ENCODE assay signal across 10 cellular contexts in genomic region chr20:25319241-25320034, GRCh38.
DNase-seq lines count a peak whose midpoint lies in the region; ATAC-seq and TF ChIP-seq lines count a peak whose summit lies in the region.
"Had no signal": no experiment of that assay in that cellular context is flagged by ENCODE, and none has a peak within 500 bp of the region (broad histone marks: within the 10 kb centered on the region; RNA-seq: fewer than 3 reads in every experiment).

No MANE protein-coding gene starts in this region.

- H3K27ac ChIP-seq in CD4-positive, alpha-beta T cell (ENCODE audit: low read depth, low read length), result no peak overlapping the region

- CTCF ChIA-PET in activated naive CD4-positive, alpha-beta T cell treated with anti-CD3 and anti-CD28 coated beads for 36 hours (lab: Charles Lee), result interaction anchor here (0.7 kb wide), 1 partner anchor 360 kb away, joined by 3 read pairs; no protein-coding TSS in a partner anchor
- CTCF ChIA-PET in CD4-positive, alpha-beta T cell (lab: Charles Lee), result no interaction called here

- peaks cover 6% of the 10 kb centered on the region for H3K36me3 Mint-ChIP-seq in activated naive CD4-positive, alpha-beta T cell treated with anti-CD3 and anti-CD28 coated beads for 36 hours (ENCODE audit: low read depth)
- peaks cover 37% of the 10 kb centered on the region for H3K36me3 Mint-ChIP-seq in CD4-positive, alpha-beta T cell (ENCODE audit: low read depth)

- ATAC-seq in Right ventricle myocardium superior (ENCODE audit: poor library complexity) (peak; percentile 54), HG03457 (IDR thresholded peaks at IDR 0.05; ENCODE audit: unreplicated experiment) (no peak)
- no peak for ATAC-seq in CD4-positive, alpha-beta T cell (ENCODE audit: poor library complexity)

- DNase-seq in activated naive CD4-positive, alpha-beta T cell treated with anti-CD3 and anti-CD28 coated beads, Interleukin-2, amount 50 U/mL, for 16 hours, result peak; percentile 0
- no peak for DNase-seq in activated naive CD4-positive, alpha-beta T cell treated with anti-CD3 and anti-CD28 coated beads for 36 hours
- DNase-seq in NCI-H146 treated with DMSO at 0.1 percent for 48 hours (lab: John Stamatoyannopoulos, UW; ENCODE audit: unreplicated experiment), result peak; percentile 64
- no peak for DNase-seq in Right ventricle myocardium superior
- DNase-seq in NCI-H1092 treated with DMSO at 0.1 percent for 48 hours (lab: John Stamatoyannopoulos, UW), result no peak
- DNase-seq in CD4-positive, alpha-beta T cell, result no peak
- DNase-seq in NCI-H526 treated with DMSO at 0.1 percent for 48 hours (lab: John Stamatoyannopoulos, UW), result no peak
- DNase-seq: CD4-positive, CD25-positive, alpha-beta regulatory T cell; HFFc6 had no signal

- no peaks in the 10 kb centered on the region for H3K27me3 Mint-ChIP-seq in activated naive CD4-positive, alpha-beta T cell treated with anti-CD3 and anti-CD28 coated beads for 36 hours (ENCODE audit: low read depth)
- H3K27me3 Mint-ChIP-seq in CD4-positive, alpha-beta T cell, result no peaks in the 10 kb centered on the region
- H3K27me3 Mint-ChIP-seq: CD4-positive, CD25-positive, alpha-beta regulatory T cell had no signal

- H3K4me1 Mint-ChIP-seq in activated naive CD4-positive, alpha-beta T cell treated with anti-CD3 and anti-CD28 coated beads for 36 hours (ENCODE audit: low read depth), result no peaks in the 10 kb centered on the region
- H3K4me1 Mint-ChIP-seq in CD4-positive, alpha-beta T cell (ENCODE audit: low read depth), result peaks cover 6% of the 10 kb centered on the region

- POLR2A ChIA-PET in CD4-positive, alpha-beta T cell (lab: Charles Lee), result no interaction called here

- H3K27me3 ChIP-seq in CD4-positive, alpha-beta T cell (ENCODE audit: control insufficient read depth, insufficient read depth, low read length), result no peaks in the 10 kb centered on the region

- H3K9me3 ChIP-seq in CD4-positive, alpha-beta T cell (ENCODE audit: control insufficient read depth, low read length), result no peaks in the 10 kb centered on the region

- intact Hi-C loops in activated naive CD4-positive, alpha-beta T cell treated with anti-CD3 and anti-CD28 coated beads for 36 hours (cut with micrococcal nuclease), result no loop called here
- intact Hi-C loops in Right ventricle myocardium superior (cut with DNase I), result no loop called here
- intact Hi-C loops in CD4-positive, alpha-beta T cell (cut with DNase I, micrococcal nuclease), result loop anchor here in 1 of 2 experiments (2.0 kb wide), 1 partner anchor 31 kb away; no protein-coding TSS in a partner anchor

- no peak overlapping the region for H3K27ac Mint-ChIP-seq in activated naive CD4-positive, alpha-beta T cell treated with anti-CD3 and anti-CD28 coated beads for 36 hours
- H3K27ac Mint-ChIP-seq in CD4-positive, alpha-beta T cell, result no peak overlapping the region
- H3K27ac Mint-ChIP-seq: HFFc6 had no signal

- no peaks in the 10 kb centered on the region for H3K9me3 Mint-ChIP-seq in activated naive CD4-positive, alpha-beta T cell treated with anti-CD3 and anti-CD28 coated beads for 36 hours
- no peaks in the 10 kb centered on the region for H3K9me3 Mint-ChIP-seq in CD4-positive, alpha-beta T cell
- H3K9me3 Mint-ChIP-seq: HFFc6 had no signal

- TF ChIP-seq CTCF in CD4-positive, alpha-beta T cell (IDR thresholded peaks at IDR 0.05), result no peak

- H3K4me3 Mint-ChIP-seq in activated naive CD4-positive, alpha-beta T cell treated with anti-CD3 and anti-CD28 coated beads for 36 hours, result no peak overlapping the region
- H3K4me3 Mint-ChIP-seq in CD4-positive, alpha-beta T cell, result no peak overlapping the region
- H3K4me3 Mint-ChIP-seq: CD4-positive, CD25-positive, alpha-beta regulatory T cell; HFFc6 had no signal

Comparison
In these comparisons a context has a peak if more than half of its experiments do, and no peak if none do; other contexts are left out.
1. DNase-seq: peak in activated naive CD4-positive, alpha-beta T cell treated with anti-CD3 and anti-CD28 coated beads, Interleukin-2, amount 50 U/mL, for 16 hours (single experiment) and NCI-H146 treated with DMSO at 0.1 percent for 48 hours (single experiment); none in activated naive CD4-positive, alpha-beta T cell treated with anti-CD3 and anti-CD28 coated beads for 36 hours (single experiment), Right ventricle myocardium superior (single experiment), NCI-H1092 treated with DMSO at 0.1 percent for 48 hours (single experiment), CD4-positive, alpha-beta T cell (0 of 10) and NCI-H526 treated with DMSO at 0.1 percent for 48 hours (single experiment).